In genomic region chr10:124009616-124010015, GRCh38 we compare ENCODE assay signal across 16 cellular contexts.
DNase-seq lines count a peak whose midpoint lies in the region; ATAC-seq and TF ChIP-seq lines count a peak whose summit lies in the region.
"Had no signal": no experiment of that assay in that cellular context is flagged by ENCODE, and none has a peak within 500 bp of the region (broad histone marks: within the 10 kb centered on the region; RNA-seq: fewer than 3 reads in every experiment).

No MANE protein-coding gene starts in this region.

- no peak for TF ChIP-seq CTCF in endothelial cell (IDR thresholded peaks at IDR 0.05; ENCODE audit: unreplicated experiment)
- no peak for TF ChIP-seq CTCF in nephron (IDR thresholded peaks at IDR 0.05; ENCODE audit: unreplicated experiment in 3 of 3)
- no peak for TF ChIP-seq CTCF in stomach (IDR thresholded peaks at IDR 0.05)
- no peak for TF ChIP-seq CTCF in gastrocnemius medialis (IDR thresholded peaks at IDR 0.05 in 4 of 5, conservative IDR thresholded peaks at IDR 0.05 in 1 of 5)

- H3K27me3 ChIP-seq in stomach (no peaks in the 10 kb centered on the region), gastrocnemius medialis (no peaks in the 10 kb centered on the region)

- ATAC-seq in HG03196 (IDR thresholded peaks at IDR 0.05; ENCODE audit: unreplicated experiment) (no peak), gastrocnemius medialis (no peak)

- H3K27ac Mint-ChIP-seq in endothelial cell (ENCODE audit: unreplicated experiment) (no peak overlapping the region), nephron (peak overlapping the region in 2 of 3 experiments; percentile 13 to 33)

- peaks cover 70% of the 10 kb centered on the region for H3K36me3 Mint-ChIP-seq in endothelial cell (ENCODE audit: low read depth, unreplicated experiment)
- peaks cover 47% of the 10 kb centered on the region for H3K36me3 Mint-ChIP-seq in nephron (ENCODE audit: low read depth)

- intact Hi-C loops in stomach (cut with DNase I; ENCODE audit: low total_unique reads) = loop anchor here (10.0 kb wide), 1 partner anchor 75 kb away; no protein-coding TSS in a partner anchor
- intact Hi-C loops in gastrocnemius medialis (cut with DNase I; ENCODE audit: low total_unique reads) = no loop called here

- H3K4me3 Mint-ChIP-seq in endothelial cell (ENCODE audit: unreplicated experiment) (peak overlapping the region; percentile 22), nephron (no peak overlapping the region)

- no peak for TF ChIP-seq EP300 in stomach (IDR thresholded peaks at IDR 0.05)

- H3K27me3 Mint-ChIP-seq in endothelial cell (ENCODE audit: unreplicated experiment) (peaks cover 7% of the 10 kb centered on the region), nephron (ENCODE audit: low read depth) (peaks cover 5% of the 10 kb centered on the region)

- WGBS in stomach, 5 donors = 56 to 82% (median 79%) methylated on average over 9 of the region's 9 CpGs

- H3K4me1 Mint-ChIP-seq in endothelial cell (ENCODE audit: unreplicated experiment) = peaks cover 9% of the 10 kb centered on the region
- H3K4me1 Mint-ChIP-seq in nephron = peaks cover 43% of the 10 kb centered on the region

- peak overlapping the region in 3 of 5 donors; percentile 63 to 83 (median 64) for H3K27ac ChIP-seq in stomach
- no peak overlapping the region for H3K27ac ChIP-seq in gastrocnemius medialis
- H3K27ac ChIP-seq: GM23248 had no signal

- peaks cover 0 to 67% (median 60%) of the 10 kb centered on the region in 4 donors for H3K36me3 ChIP-seq in stomach
- peaks cover 0 to 5% of the 10 kb centered on the region in 2 donors for H3K36me3 ChIP-seq in gastrocnemius medialis

- H3K4me3 ChIP-seq in stomach (no peak overlapping the region), gastrocnemius medialis (no peak overlapping the region)
- H3K4me3 ChIP-seq: GM23248 had no signal

- DNase-seq in LoVo (ENCODE audit: low spot score) (peak; percentile 9), endothelial cell (ENCODE audit: low spot score) (no peak), stomach (no peak), T-helper 1 cell (no peak), gastrocnemius medialis (no peak)
- DNase-seq in activated CD8-positive, alpha-beta memory T cell treated with anti-CD3 and anti-CD28 coated beads, Interleukin-2, amount 50 U/mL, for 48 hours = no peak
- DNase-seq: C1 segment of cervical spinal cord, DMS 273 treated with DMSO at 0.1 percent for 48 hours, GM23248, IMR-90, Karpas-422, NCI-H1417, NCI-H187 treated with DMSO at 0.1 percent for 48 hours, NCI-H526 treated with DMSO at 0.1 percent for 48 hours had no signal

- H3K9me3 ChIP-seq in stomach = peaks cover 0 to 4% (median 0%) of the 10 kb centered on the region in 4 donors
- H3K9me3 ChIP-seq in gastrocnemius medialis = no peaks in the 10 kb centered on the region

- H3K9me3 Mint-ChIP-seq in endothelial cell (ENCODE audit: unreplicated experiment) (no peaks in the 10 kb centered on the region), nephron (peaks cover 10% of the 10 kb centered on the region)

- TF ChIP-seq POLR2A in stomach (IDR thresholded peaks at IDR 0.05) (no peak), gastrocnemius medialis (IDR thresholded peaks at IDR 0.05) (no peak)

- H3K4me1 ChIP-seq in stomach (peaks cover 0 to 34% (median 16%) of the 10 kb centered on the region in 4 donors), gastrocnemius medialis (peaks cover 0 to 6% of the 10 kb centered on the region in 2 donors)

- in situ Hi-C loops in gastrocnemius medialis (cut with MboI; ENCODE audit: low sequenced_read_pairs in 4 of 4) = no loop called here

Comparison
In these comparisons a context has a peak if more than half of its experiments do, and no peak if none do; other contexts are left out.
1. H3K27ac ChIP-seq: peak in stomach (3 of 5); none in gastrocnemius medialis (0 of 4).